ENCODE assay signal across 17 cellular contexts in the genomic region with DNA sequence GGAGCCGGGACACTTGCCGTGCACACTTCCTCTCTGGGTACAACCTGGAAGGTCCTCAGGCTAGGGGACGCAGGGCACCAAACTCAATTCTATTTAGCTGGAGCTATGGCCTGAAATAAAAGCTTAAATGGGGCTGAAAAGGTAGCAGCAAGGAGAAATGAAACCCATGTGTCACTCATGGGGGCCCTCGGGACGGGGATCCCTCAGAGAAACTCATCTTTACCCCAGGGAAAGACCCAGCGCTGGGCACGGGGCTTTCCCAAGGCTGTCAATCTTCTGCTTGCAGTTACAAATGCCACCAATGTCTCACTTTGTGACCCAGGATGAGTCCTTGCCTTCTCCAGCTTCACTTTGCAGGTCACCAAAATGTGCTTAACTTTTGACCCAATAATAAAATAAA. TPM values are rescaled to one million over a fixed set of nuclear protein-coding genes. Genes with fewer than 3 reads are reported as not detected.
DNase-seq lines count a peak whose midpoint lies in the region; ATAC-seq lines count a peak whose summit lies in the region.
"Had no signal": no experiment of that assay in that cellular context is flagged by ENCODE, and none has a peak within 500 bp of the region (broad histone marks: within the 10 kb centered on the region; RNA-seq: fewer than 3 reads in every experiment).

No MANE protein-coding gene starts in this region.

- DNase-seq in T-helper 2 cell treated with Interferon-gamma antibody and Interleukin-4, amounts not matched to agents 5 μg/mL and 100 μg/mL, for 36 hours (ENCODE audit: low spot score), result peak; percentile 39
- DNase-seq in T-helper 2 cell, result no peak
- DNase-seq in neuronal stem cell (ENCODE audit: low spot score), result no peak
- no peak for DNase-seq in cerebellum (ENCODE audit: low spot score)
- no peak for DNase-seq in T1000 (lab: John Stamatoyannopoulos, UW)
- DNase-seq: 8988T, erythroblast, hypothalamus, NCI-H2171, OCI-M1 had no signal

- peak overlapping the region; percentile 59 for H2AFZ ChIP-seq in neuronal stem cell (ENCODE audit: low read length)
- H2AFZ ChIP-seq: parathyroid adenoma had no signal

- no peaks in the 10 kb centered on the region for H3K9me3 ChIP-seq in neuronal stem cell (replicated peaks in 1 of 2; ENCODE audit: control insufficient read depth in 2 of 2, insufficient read depth in 1 of 2, low read depth in 1 of 2, low read length in 2 of 2)

- no peak overlapping the region for H3K18ac ChIP-seq in neuronal stem cell (ENCODE audit: low read length)

- no peak overlapping the region for H3K9ac ChIP-seq in neuronal stem cell (ENCODE audit: low read depth, low read length, poor library complexity)
- H3K9ac ChIP-seq: parathyroid adenoma had no signal

- H3K4me2 ChIP-seq in neuronal stem cell (ENCODE audit: insufficient read depth, low read length, poor library complexity, severe bottlenecking), result no peak overlapping the region

- no peak overlapping the region for H2BK12ac ChIP-seq in neuronal stem cell (ENCODE audit: low read length)

- H2BK15ac ChIP-seq in neuronal stem cell (ENCODE audit: low read length), result no peak overlapping the region

- H4K91ac ChIP-seq in neuronal stem cell (ENCODE audit: low read depth, low read length, poor library complexity), result no peak overlapping the region

- H2AK5ac ChIP-seq in neuronal stem cell (ENCODE audit: low read depth, low read length), result no peak overlapping the region

- ATAC-seq in GM18909 (IDR thresholded peaks at IDR 0.05; ENCODE audit: poor library complexity, unreplicated experiment) (peak; percentile 65), HG03558 (IDR thresholded peaks at IDR 0.05; ENCODE audit: extremely low read depth, unreplicated experiment) (peak; percentile 59), GM18519 (IDR thresholded peaks at IDR 0.05; ENCODE audit: low FRiP score, unreplicated experiment) (no peak)

- H3K14ac ChIP-seq in neuronal stem cell (ENCODE audit: low read length), result no peak overlapping the region

- H3K27ac Mint-ChIP-seq in T-helper 2 cell treated with Interferon-gamma antibody and Interleukin-4, amounts not matched to agents 5 μg/mL and 100 μg/mL, for 36 hours, result no peak overlapping the region
- H3K27ac Mint-ChIP-seq: T-helper 1 cell treated with Interleukin-12 subunit alpha and Interleukin-12 subunit beta and Interleukin-4 antibody, amounts not matched to agents 30 μg/mL and 1 μg/mL, for 36 hours had no signal

- H3K27me3 ChIP-seq in neuronal stem cell (ENCODE audit: control insufficient read depth in 3 of 3, insufficient read depth in 3 of 3, low read depth in 1 of 3, low read length in 3 of 3), result no peaks in the 10 kb centered on the region

- no peak overlapping the region for H2BK120ac ChIP-seq in neuronal stem cell (ENCODE audit: low read depth, low read length)

- no peak overlapping the region for H3K23ac ChIP-seq in neuronal stem cell (ENCODE audit: low read depth, low read length, poor library complexity)

- no peak overlapping the region for H3K4me3 ChIP-seq in neuronal stem cell (ENCODE audit: low read length in 2 of 2)
- H3K4me3 ChIP-seq: lung had no signal

- H3K4me1 Mint-ChIP-seq in T-helper 2 cell treated with Interferon-gamma antibody and Interleukin-4, amounts not matched to agents 5 μg/mL and 100 μg/mL, for 36 hours (ENCODE audit: low read depth), result peaks cover 5% of the 10 kb centered on the region

- H3K27me3 Mint-ChIP-seq in T-helper 2 cell treated with Interferon-gamma antibody and Interleukin-4, amounts not matched to agents 5 μg/mL and 100 μg/mL, for 36 hours (ENCODE audit: low read depth), result no peaks in the 10 kb centered on the region

- no CpG with 5 or more reads among the region's 7 CpGs for WGBS in neuronal stem cell (ENCODE audit: extremely low coverage in 2 of 2, insufficient read length in 2 of 2, insufficient replicate concordance in 1 of 2), 2 donors

- H3K79me1 ChIP-seq in neuronal stem cell (ENCODE audit: low read depth, low read length), result no peaks in the 10 kb centered on the region

- no peaks in the 10 kb centered on the region for H3K36me3 Mint-ChIP-seq in T-helper 2 cell treated with Interferon-gamma antibody and Interleukin-4, amounts not matched to agents 5 μg/mL and 100 μg/mL, for 36 hours (ENCODE audit: low read depth)

- no peak overlapping the region for H3K4ac ChIP-seq in neuronal stem cell (ENCODE audit: low read length)

- no peaks in the 10 kb centered on the region for H3K36me3 ChIP-seq in neuronal stem cell (replicated peaks in 1 of 2; ENCODE audit: control insufficient read depth in 2 of 2, insufficient read depth in 2 of 2, low read length in 2 of 2)

- H3K4me3 Mint-ChIP-seq in T-helper 2 cell treated with Interferon-gamma antibody and Interleukin-4, amounts not matched to agents 5 μg/mL and 100 μg/mL, for 36 hours, result no peak overlapping the region
- H3K4me3 Mint-ChIP-seq: T-helper 1 cell treated with Interleukin-12 subunit alpha and Interleukin-12 subunit beta and Interleukin-4 antibody, amounts not matched to agents 30 μg/mL and 1 μg/mL, for 36 hours had no signal

- H3K4me1 ChIP-seq in neuronal stem cell (ENCODE audit: control insufficient read depth in 2 of 2, insufficient read depth in 1 of 2, low read depth in 1 of 2, low read length in 2 of 2), result no peaks in the 10 kb centered on the region

- H4K8ac ChIP-seq in neuronal stem cell (ENCODE audit: low read depth, low read length), result no peak overlapping the region

- no peaks in the 10 kb centered on the region for H3K9me3 Mint-ChIP-seq in T-helper 2 cell treated with Interferon-gamma antibody and Interleukin-4, amounts not matched to agents 5 μg/mL and 100 μg/mL, for 36 hours
- H3K9me3 Mint-ChIP-seq: T-helper 1 cell treated with Interleukin-12 subunit alpha and Interleukin-12 subunit beta and Interleukin-4 antibody, amounts not matched to agents 30 μg/mL and 1 μg/mL, for 36 hours had no signal

- H3K27ac ChIP-seq in neuronal stem cell (replicated peaks; ENCODE audit: low read length), result no peak overlapping the region
- H3K27ac ChIP-seq: parathyroid adenoma had no signal

- H2BK5ac ChIP-seq in neuronal stem cell (ENCODE audit: low read length), result no peak overlapping the region

RNA-seq across cellular contexts. Expression of a gene that starts 16.5 kb away (rescaled TPM):
- polyA plus RNA-seq in neuronal stem cell (2013, experiment 1 of 2), result 3.5 TPM
- 3.7 TPM for polyA plus RNA-seq in neuronal stem cell (2013, experiment 2 of 2)
- 0.27 TPM for total RNA-seq in cerebellum
- total RNA-seq: bronchial epithelial cell had no signal
